Comparison of ENCODE assay signal across 19 cellular contexts in genomic region chr19:11070123-11070522, GRCh38. TPM values are rescaled to one million over a fixed set of nuclear protein-coding genes. Genes with fewer than 3 reads are reported as not detected.
DNase-seq lines count a peak whose midpoint lies in the region; ATAC-seq, FAIRE-seq and TF ChIP-seq lines count a peak whose summit lies in the region.
"Had no signal": no experiment of that assay in that cellular context is flagged by ENCODE, and none has a peak within 500 bp of the region (broad histone marks: within the 10 kb centered on the region; RNA-seq: fewer than 3 reads in every experiment).

No MANE protein-coding gene starts in this region.

- H3K27me3 ChIP-seq in K562 (ENCODE audit: control insufficient read depth in 2 of 2, insufficient read depth in 2 of 2, low read length in 2 of 2) (no peaks in the 10 kb centered on the region), neutrophil (no peaks in the 10 kb centered on the region), psoas muscle (ENCODE audit: insufficient read depth in 3 of 3, low read length in 2 of 3) (no peaks in the 10 kb centered on the region)

- no peak overlapping the region for H3K27ac Mint-ChIP-seq in immature natural killer cell
- H3K27ac Mint-ChIP-seq: B cell; CD4-positive, alpha-beta T cell had no signal

- no peak overlapping the region for H2AFZ ChIP-seq in K562 (ENCODE audit: low read depth, low read length)

- H3K27me3 Mint-ChIP-seq in immature natural killer cell (ENCODE audit: low read depth in 3 of 3): peaks cover 0 to 1% (median 0%) of the 10 kb centered on the region in 3 donors
- H3K27me3 Mint-ChIP-seq: CD4-positive, alpha-beta T cell had no signal

- no peaks in the 10 kb centered on the region for H3K4me1 ChIP-seq in HEK293 (ENCODE audit: control insufficient read depth, insufficient read depth, low read length)
- H3K4me1 ChIP-seq in K562 (replicated peaks in 1 of 2; ENCODE audit: control insufficient read depth in 2 of 2, insufficient read depth in 2 of 2, low read length in 2 of 2): peaks cover 0 to 10% of the 10 kb centered on the region in 2 experiments; a peak in 2 of 5 replicates
- peaks cover 56 to 60% of the 10 kb centered on the region in 2 experiments for H3K4me1 ChIP-seq in neutrophil (ENCODE audit: control insufficient read depth in 1 of 2, insufficient read depth in 1 of 2, low read depth in 1 of 2, low read length in 1 of 2)
- H3K4me1 ChIP-seq in psoas muscle: no peaks in the 10 kb centered on the region
- H3K4me1 ChIP-seq: A549 had no signal

- peak; percentile 18 for DNase-seq in Right ventricle myocardium inferior (ENCODE audit: missing footprints)
- DNase-seq in Right ventricle myocardium superior: no peak
- no peak for DNase-seq in K562 (ENCODE audit: extremely low read depth in 1 of 4, low spot score in 3 of 4)
- DNase-seq in immature natural killer cell: no peak
- DNase-seq in psoas muscle: no peak
- no peak for DNase-seq in stimulated activated CD4-positive, alpha-beta T cell treated with anti-CD3 and anti-CD28 coated beads, Interleukin-4, amount 100 ng/mL, for 24 hours
- DNase-seq: CD4-positive, alpha-beta T cell; DMS79 treated with DMSO at 0.1 percent for 48 hours; GF-D8; GOT3; H9; IMR-90 had no signal

- no peak overlapping the region for H3K4me3 Mint-ChIP-seq in immature natural killer cell
- H3K4me3 Mint-ChIP-seq: B cell; CD4-positive, alpha-beta T cell; H9 had no signal

- H3K36me3 Mint-ChIP-seq in immature natural killer cell: peaks cover 0 to 4% (median 0%) of the 10 kb centered on the region in 3 donors

- CTCF ChIA-PET in HEK293 (lab: Yijun Ruan, JAX): interaction anchor here (0.6 kb wide), 2 partner anchors 12 to 59 kb away, joined by 3 to 7 read pairs; no protein-coding TSS in a partner anchor
- CTCF ChIA-PET in K562 (lab: Yijun Ruan, JAX; ENCODE audit: low intra/inter-chr PET ratio): no interaction called here

- in situ Hi-C loops in K562 (cut with MboI): no loop called here

- no peaks in the 10 kb centered on the region for H4K20me1 ChIP-seq in K562 (replicated peaks; ENCODE audit: control insufficient read depth, insufficient read depth, low read length)

- intact Hi-C loops in Right ventricle myocardium inferior (cut with DNase I) (no loop called here), Right ventricle myocardium superior (cut with DNase I) (no loop called here), K562 (cut with micrococcal nuclease) (no loop called here), psoas muscle (cut with DNase I) (no loop called here)

- no peak for ATAC-seq in Right ventricle myocardium inferior
- ATAC-seq in Right ventricle myocardium superior (ENCODE audit: poor library complexity): no peak
- ATAC-seq in K562: no peak
- ATAC-seq in psoas muscle: no peak
- ATAC-seq: A549 had no signal

- WGBS in K562 (ENCODE audit: insufficient coverage, low coverage, missing lambda C conversion rate): 88% methylated on average over 3 of the region's 4 CpGs
- WGBS in psoas muscle, 3 donors: 93 to 97% (median 95%) methylated on average over 4 of the region's 4 CpGs

- TF ChIP-seq RAD21 in K562 (CRISPR knock-in tag; conservative IDR thresholded peaks at IDR 0.05 in 1 of 2, IDR thresholded peaks at IDR 0.05 in 1 of 2): no peak

- BruUV-seq in K562 (replicated peaks; lab: Mats Ljungman, UMichigan): no TSS peak

- POLR2A ChIA-PET in HEK293 (lab: Yijun Ruan, JAX): no interaction called here
- POLR2A ChIA-PET in K562 (lab: Yijun Ruan, JAX): interaction anchor here (0.7 to 1.3 kb wide), 2 partner anchors 19 to 150 kb away, joined by 3 read pairs; partner anchors contain the start of gene LDLR

- no peak for TF ChIP-seq POLR2A in K562 (conservative IDR thresholded peaks at IDR 0.05)

- H3K4me3 ChIP-seq in HEK293 (ENCODE audit: low read depth, low read length) (no peak overlapping the region), K562 (no peak overlapping the region), neutrophil (ENCODE audit: low read depth in 1 of 2, low read length in 1 of 2) (peak overlapping the region; percentile 3 to 22), psoas muscle (no peak overlapping the region)
- H3K4me3 ChIP-seq: A549 had no signal

- no peaks in the 10 kb centered on the region for H3K79me2 ChIP-seq in K562 (ENCODE audit: control insufficient read depth, insufficient read depth, low read length)

- H3K9me3 Mint-ChIP-seq in immature natural killer cell: no peaks in the 10 kb centered on the region
- H3K9me3 Mint-ChIP-seq: CD4-positive, alpha-beta T cell; H9 had no signal

- no peaks in the 10 kb centered on the region for H3K9me1 ChIP-seq in K562 (ENCODE audit: control insufficient read depth, insufficient read depth, low read length)

- no peak for FAIRE-seq in K562 (lab: Jason Lieb, UNC)
- FAIRE-seq: A549 had no signal

- no peak overlapping the region for H3K9ac ChIP-seq in K562 (ENCODE audit: insufficient read depth in 1 of 2, low read depth in 2 of 2, low read length in 2 of 2)

- H3K9me3 ChIP-seq in HEK293 (ENCODE audit: control insufficient read depth, insufficient read depth, low read depth, low read length) (no peaks in the 10 kb centered on the region), K562 (replicated peaks; ENCODE audit: control insufficient read depth, insufficient read depth, low read depth, low read length) (no peaks in the 10 kb centered on the region), neutrophil (no peaks in the 10 kb centered on the region), psoas muscle (no peaks in the 10 kb centered on the region)
- H3K9me3 ChIP-seq: A549 had no signal

- H3K4me1 Mint-ChIP-seq in immature natural killer cell: peaks cover 0 to 3% of the 10 kb centered on the region in 2 donors

- H3K36me3 ChIP-seq in HEK293 (ENCODE audit: control insufficient read depth in 2 of 2, insufficient read depth in 1 of 2, low read length in 2 of 2) (peaks cover 0 to 15% of the 10 kb centered on the region in 2 experiments; a peak in 2 of 3 replicates), K562 (ENCODE audit: control insufficient read depth, insufficient read depth, low read length) (peaks cover 15% of the 10 kb centered on the region; the same call in 2 of the 3 replicates), neutrophil (no peaks in the 10 kb centered on the region), psoas muscle (ENCODE audit: insufficient read depth in 1 of 2, low read depth in 1 of 2) (peaks cover 0 to 7% of the 10 kb centered on the region in 2 donors)

- H3K4me2 ChIP-seq in K562 (ENCODE audit: insufficient read depth, low read length): no peak overlapping the region
- H3K4me2 ChIP-seq: A549 had no signal

- TF ChIP-seq EP300 in K562 (IDR thresholded peaks at IDR 0.05; ENCODE audit: low read length): no peak

- no peak overlapping the region for H3K27ac ChIP-seq in HEK293 (ENCODE audit: extremely low read depth, low read depth, low read length)
- no peak overlapping the region for H3K27ac ChIP-seq in K562 (ENCODE audit: extremely low read depth, low read depth, low read length)
- H3K27ac ChIP-seq in neutrophil: peak overlapping the region; percentile 57
- no peak overlapping the region for H3K27ac ChIP-seq in psoas muscle
- H3K27ac ChIP-seq: 22Rv1, A549, C4-2B, HL-60 had no signal

- TF ChIP-seq CTCF in HEK293 (tag by site-specific recombination; IDR thresholded peaks at IDR 0.05) (no peak), K562 (IDR thresholded peaks at IDR 0.05 in 2 of 3, conservative IDR thresholded peaks at IDR 0.05 in 1 of 3; ENCODE audit: insufficient read depth in 2 of 3, low read depth in 1 of 3, low read length in 3 of 3) (no peak), neutrophil (IDR thresholded peaks at IDR 0.05) (no peak), psoas muscle (IDR thresholded peaks at IDR 0.05) (no peak)

TF ChIP-seq in HEK293, 187 proteins besides CTCF, POLR2A, EP300 and RAD21 (continues in another document):
- peak; percentile 70 for TF ChIP-seq ZNF121 (tag by site-specific recombination; IDR thresholded peaks at IDR 0.05)

TF ChIP-seq in K562, 482 proteins besides CTCF, POLR2A, EP300 and RAD21 (continues in another document):
- peak; percentile 1 for TF ChIP-seq RBM25 (IDR thresholded peaks at IDR 0.05; ENCODE audit: low read depth, low read length, severe bottlenecking)
- TF ChIP-seq ZNF121 (CRISPR knock-in tag; conservative IDR thresholded peaks at IDR 0.05): peak; percentile 86
- no peak for TF ChIP-seq RB1 (IDR thresholded peaks at IDR 0.05; ENCODE audit: low read depth)

RNA-seq across cellular contexts. Expression of gene LDLR, which starts 19.1 kb away (rescaled TPM):
- total RNA-seq in Right ventricle myocardium inferior (12.8 TPM), Right ventricle myocardium superior (9.8 TPM), K562 (2014; rRNA removed) (84.9 and 95.7 TPM in 2 replicates), K562 (2014; rRNA removed; fragmentation: Illumina TruSeq; extraction: Trizol) (47.0 and 56.0 TPM in 2 replicates), K562 (2015; rRNA removed; fragmentation: Illumina TruSeq; extraction: Trizol) (76.0 and 82.3 TPM in 2 replicates), K562 (2021) (114 and 121 TPM in 2 replicates), psoas muscle (10 to 100 TPM in 1 of 4 donors, 1 to 10 TPM in 3; 3.2 to 10.1 (median 6.0) TPM)
- total RNA-seq in K562 (2011; cell fraction: chromatin; rRNA removed; ENCODE audit: low replicate concordance): 854 and 2,497 TPM in 2 replicates
- 1,644 and 1,749 TPM in 2 replicates for total RNA-seq in K562 (2011; cell fraction: nucleolus; rRNA removed)
- total RNA-seq in K562 (2011; cell fraction: nucleoplasm; rRNA removed): 955 and 1,119 TPM in 2 replicates
- polyA plus RNA-seq in K562 (2011; rRNA removed) (75.7 and 124 TPM in 2 replicates), K562 (2014; fragmentation: Illumina TruSeq; extraction: Trizol) (56.3 and 63.5 TPM in 2 replicates), K562 (2014; fragmentation: Nextera tagmentation; extraction: Ambion mirVana) (10 to 100 TPM; 19.9 to 28.4 TPM), K562 (2014; rRNA removed) (44.5 and 59.5 TPM in 2 replicates), immature natural killer cell (10 to 100 TPM; 10.8 to 28.1 (median 22.8) TPM), psoas muscle (1 to 10 TPM; 1.7 to 5.4 (median 2.2) TPM)
- polyA plus RNA-seq in K562 (2011; cell fraction: cytosol; rRNA removed): 68.3 and 70.8 TPM in 2 replicates
- polyA plus RNA-seq in K562 (2011; cell fraction: nucleus; rRNA removed): 163 and 213 TPM in 2 replicates
- polyA plus RNA-seq in K562 (2012): 63.2 and 82.8 TPM in 2 replicates
- polyA minus RNA-seq in K562 (2011; rRNA and poly(A)+ RNA removed): 187 and 204 TPM in 2 replicates
- 172 and 211 TPM in 2 replicates for polyA minus RNA-seq in K562 (2011; cell fraction: cytosol; rRNA and poly(A)+ RNA removed)
- polyA minus RNA-seq in K562 (2011; cell fraction: nucleus; rRNA and poly(A)+ RNA removed): 282 and 354 TPM in 2 replicates

Comparison
In these comparisons a context has a peak if more than half of its experiments do, and no peak if none do; other contexts are left out.
1. H3K4me3 ChIP-seq: peak in neutrophil (2 of 2); none in HEK293 (single experiment), K562 (single experiment) and psoas muscle (single experiment).